ENCODE assay signal across 8 cellular contexts in genomic region chr16:8961811-8962390, GRCh38. TPM values are rescaled to one million over a fixed set of nuclear protein-coding genes. Genes with fewer than 3 reads are reported as not detected.
A peak's percentile ranks its signal among the peaks of the same experiment; 100 is the strongest.
DNase-seq lines count a peak whose midpoint lies in the region; ATAC-seq and TF ChIP-seq lines count a peak whose summit lies in the region.

No MANE protein-coding gene starts in this region.

- TF ChIP-seq CTCF in BE2C (IDR thresholded peaks at IDR 0.05; ENCODE audit: low read depth, low read length): no peak
- TF ChIP-seq CTCF in LNCaP clone FGC (IDR thresholded peaks at IDR 0.05; ENCODE audit: control insufficient read depth, extremely low read depth, insufficient read depth): no peak
- no peak for TF ChIP-seq CTCF in cardiac fibroblast (IDR thresholded peaks at IDR 0.05; ENCODE audit: low read depth, low read length)

- no peak for ATAC-seq in HG03175 (IDR thresholded peaks at IDR 0.05; ENCODE audit: unreplicated experiment)

- no peaks in the 10 kb centered on the region for H3K27me3 ChIP-seq in BE2C
- H3K27me3 ChIP-seq in muscle layer of duodenum (ENCODE audit: low read depth, low read length): no peaks in the 10 kb centered on the region

- DNase-seq in BE2C (no peak), LNCaP clone FGC (ENCODE audit: low read depth) (no peak), cardiac fibroblast (ENCODE audit: low read depth in 2 of 2) (no peak), NCI-H2029 treated with DMSO at 0.1 percent for 48 hours (lab: John Stamatoyannopoulos, UW) (no peak), caudate nucleus (lab: John Stamatoyannopoulos, UW) (no peak)
- no peak for DNase-seq in stimulated activated naive CD4-positive, alpha-beta T cell (lab: John Stamatoyannopoulos, UW)

- H3K4me1 ChIP-seq in BE2C: peaks cover 28% of the 10 kb centered on the region
- H3K4me1 ChIP-seq in muscle layer of duodenum (ENCODE audit: control insufficient read depth in 1 of 2, insufficient read depth in 2 of 2, low read length in 2 of 2): peaks cover 35 to 53% of the 10 kb centered on the region in 2 donors

- H3K36me3 ChIP-seq in BE2C (peaks cover 5% of the 10 kb centered on the region), muscle layer of duodenum (ENCODE audit: control insufficient read depth in 1 of 2, insufficient read depth in 2 of 2, low read length in 2 of 2) (no peaks in the 10 kb centered on the region)

- H3K9me3 ChIP-seq in BE2C: no peaks in the 10 kb centered on the region
- H3K9me3 ChIP-seq in muscle layer of duodenum (ENCODE audit: control insufficient read depth in 1 of 2, low read length in 2 of 2): no peaks in the 10 kb centered on the region

- peak overlapping the region; percentile 90 for H3K4me3 ChIP-seq in BE2C (ENCODE audit: low read depth, low read length)
- peak overlapping the region; percentile 71 for H3K4me3 ChIP-seq in LNCaP clone FGC (ENCODE audit: low read depth, low read length)
- peak overlapping the region; percentile 74 to 83 for H3K4me3 ChIP-seq in cardiac fibroblast (replicated peaks in 1 of 2; ENCODE audit: low read depth in 2 of 2, low read length in 2 of 2)
- peak overlapping the region; percentile 66 to 69 for H3K4me3 ChIP-seq in muscle layer of duodenum (ENCODE audit: low read depth in 1 of 2, low read length in 2 of 2)

- H3K27ac ChIP-seq in muscle layer of duodenum (ENCODE audit: low read length) (peak overlapping the region; percentile 4), caudate nucleus (ENCODE audit: low read depth, low read length) (no peak overlapping the region)

RNA-seq across cellular contexts. Expression of gene USP7, which starts 1.8 kb away (rescaled TPM):
- 70.9 TPM for polyA plus RNA-seq in BE2C (2012; ENCODE audit: insufficient read depth, insufficient read length, low read depth)
